1 cellular context compared by ENCODE assay signal in genomic region chr1:209354840-209355165, GRCh38.
TF ChIP-seq lines count a peak whose summit lies in the region.

No MANE protein-coding gene starts in this region.

TF ChIP-seq in H1, 55 proteins besides CTCF, POLR2A, EP300 and RAD21 (continued from another document):
- TF ChIP-seq TAF1 (IDR thresholded peaks at IDR 0.05; ENCODE audit: low read depth, low read length) = no peak
- TF ChIP-seq ATF2 (IDR thresholded peaks at IDR 0.05; ENCODE audit: low read length) = no peak
- TF ChIP-seq BCL11A (IDR thresholded peaks at IDR 0.05; ENCODE audit: low read depth in 2 of 2, low read length in 2 of 2) = no peak
- TF ChIP-seq TAF7 (optimal IDR thresholded peaks at IDR 0.05; ENCODE audit: borderline replicate concordance, low read depth, low read length) = no peak
- TF ChIP-seq SP1 (IDR thresholded peaks at IDR 0.05; ENCODE audit: low read depth, low read length) = no peak
- TF ChIP-seq CHD7 (IDR thresholded peaks at IDR 0.05; ENCODE audit: insufficient replicate concordance, low read length) = no peak
- no peak for TF ChIP-seq CEBPB (IDR thresholded peaks at IDR 0.05; ENCODE audit: low read depth, low read length)
- no peak for TF ChIP-seq EGR1 (IDR thresholded peaks at IDR 0.05; ENCODE audit: borderline replicate concordance, low read depth, low read length)
- no peak for TF ChIP-seq SAP30 (IDR thresholded peaks at IDR 0.05; ENCODE audit: insufficient read depth, insufficient replicate concordance, low read length)
- no peak for TF ChIP-seq NRF1 (IDR thresholded peaks at IDR 0.05; ENCODE audit: low read depth, low read length)
